ENCODE assay signal across 1 cellular context in genomic region chr17:8383143-8383974, GRCh38.
TF ChIP-seq lines count a peak whose summit lies in the region.

RPL26 (minus strand) TSS chr17:8383193; CDS start chr17:8382310, 883 bp downstream.

TF ChIP-seq in HepG2, 621 proteins besides CTCF, POLR2A, EP300 and RAD21 (continued from another document and continues in another):
- TF ChIP-seq SCMH1 (CRISPR knock-in tag; IDR thresholded peaks at IDR 0.05; ENCODE audit: borderline replicate concordance) (no peak), MED1 (CRISPR knock-in tag; IDR thresholded peaks at IDR 0.05) (peak; percentile 65), ZNF597 (CRISPR knock-in tag; IDR thresholded peaks at IDR 0.05) (no peak), DR1 (CRISPR knock-in tag; IDR thresholded peaks at IDR 0.05) (peak; percentile 91), TOPORS (CRISPR knock-in tag; IDR thresholded peaks at IDR 0.05) (peak; percentile 55), SP4 (CRISPR knock-in tag; IDR thresholded peaks at IDR 0.05) (peak; percentile 48), NR2F6 (IDR thresholded peaks at IDR 0.05) (no peak), NR2F6 (CRISPR knock-in tag; IDR thresholded peaks at IDR 0.05) (no peak), TSC22D2 (CRISPR knock-in tag; IDR thresholded peaks at IDR 0.05; ENCODE audit: borderline replicate concordance) (no peak), ZFY (CRISPR knock-in tag; IDR thresholded peaks at IDR 0.05) (peak; percentile 70), ZNF510 (CRISPR knock-in tag; IDR thresholded peaks at IDR 0.05; ENCODE audit: low read depth) (no peak), FOXK2 (IDR thresholded peaks at IDR 0.05) (peak; percentile 37; the same call in 1 of the 2 replicates), E2F1 (CRISPR knock-in tag; IDR thresholded peaks at IDR 0.05) (peak; percentile 32; the same call in 1 of the 2 replicates), ZNF225 (CRISPR knock-in tag; IDR thresholded peaks at IDR 0.05) (no peak), ZSCAN9 (CRISPR knock-in tag; IDR thresholded peaks at IDR 0.05; ENCODE audit: borderline replicate concordance) (peak; percentile 56; the same call in 1 of the 2 replicates), RXRA (CRISPR knock-in tag; IDR thresholded peaks at IDR 0.05) (no peak; the same call in 1 of the 2 replicates), TCF7 (IDR thresholded peaks at IDR 0.05; ENCODE audit: low read depth) (no peak), PITX1 (CRISPR knock-in tag; IDR thresholded peaks at IDR 0.05) (peak; percentile 28; the same call in 1 of the 2 replicates), TBX2 (CRISPR knock-in tag; IDR thresholded peaks at IDR 0.05; ENCODE audit: borderline replicate concordance) (peak; percentile 71), THYN1 (CRISPR knock-in tag; IDR thresholded peaks at IDR 0.05; ENCODE audit: borderline replicate concordance, low read depth) (no peak), PRMT3 (CRISPR knock-in tag; IDR thresholded peaks at IDR 0.05; ENCODE audit: borderline replicate concordance, low read depth) (peak; percentile 33; the same call in 1 of the 2 replicates), NFE2 (CRISPR knock-in tag; IDR thresholded peaks at IDR 0.05) (no peak), AFF4 (CRISPR knock-in tag; IDR thresholded peaks at IDR 0.05) (no peak; the same call in 1 of the 2 replicates), CENPT (CRISPR knock-in tag; IDR thresholded peaks at IDR 0.05; ENCODE audit: low read depth) (no peak; the same call in 1 of the 2 replicates), FOXM1 (CRISPR knock-in tag; IDR thresholded peaks at IDR 0.05) (no peak), SAFB2 (CRISPR knock-in tag; IDR thresholded peaks at IDR 0.05; ENCODE audit: borderline replicate concordance, low read depth) (peak; percentile 64; the same call in 1 of the 2 replicates), ZNF331 (CRISPR knock-in tag; IDR thresholded peaks at IDR 0.05) (peak; percentile 70), ZNF12 (CRISPR knock-in tag; IDR thresholded peaks at IDR 0.05) (peak; percentile 46; the same call in 1 of the 2 replicates), ZNF17 (CRISPR knock-in tag; IDR thresholded peaks at IDR 0.05) (no peak), ZNF75D (CRISPR knock-in tag; IDR thresholded peaks at IDR 0.05; ENCODE audit: borderline replicate concordance) (no peak), ONECUT2 (CRISPR knock-in tag; IDR thresholded peaks at IDR 0.05) (no peak), TIGD3 (CRISPR knock-in tag; IDR thresholded peaks at IDR 0.05; ENCODE audit: borderline replicate concordance) (no peak), PBX2 (CRISPR knock-in tag; IDR thresholded peaks at IDR 0.05) (no peak), ZNF614 (CRISPR knock-in tag; IDR thresholded peaks at IDR 0.05; ENCODE audit: borderline replicate concordance) (no peak), ZNF737 (CRISPR knock-in tag; IDR thresholded peaks at IDR 0.05; ENCODE audit: borderline replicate concordance) (no peak), NFIB (CRISPR knock-in tag; IDR thresholded peaks at IDR 0.05; ENCODE audit: borderline replicate concordance) (no peak), ZC3H4 (CRISPR knock-in tag; IDR thresholded peaks at IDR 0.05; ENCODE audit: borderline replicate concordance) (no peak), KMT2B (CRISPR knock-in tag; IDR thresholded peaks at IDR 0.05) (peak; percentile 87), MBD4 (IDR thresholded peaks at IDR 0.05; ENCODE audit: borderline replicate concordance, low read length) (no peak), IRF9 (CRISPR knock-in tag; IDR thresholded peaks at IDR 0.05; ENCODE audit: borderline replicate concordance) (peak; percentile 51; the same call in 1 of the 2 replicates), ZNF652 (CRISPR knock-in tag; IDR thresholded peaks at IDR 0.05; ENCODE audit: borderline replicate concordance, low read depth) (no peak), TBX3 (IDR thresholded peaks at IDR 0.05; ENCODE audit: borderline replicate concordance) (peak; percentile 18; the same call in 1 of the 2 replicates), ZNF766 (CRISPR knock-in tag; IDR thresholded peaks at IDR 0.05; ENCODE audit: borderline replicate concordance) (no peak), RXRB (CRISPR knock-in tag; IDR thresholded peaks at IDR 0.05; ENCODE audit: borderline replicate concordance) (peak; percentile 71; the same call in 1 of the 2 replicates), YY1 (IDR thresholded peaks at IDR 0.05; ENCODE audit: insufficient read depth, insufficient replicate concordance, low read depth, low read length) (peak; percentile 92), ZBTB34 (CRISPR knock-in tag; IDR thresholded peaks at IDR 0.05) (no peak), HCFC1 (IDR thresholded peaks at IDR 0.05; ENCODE audit: low read depth, low read length) (peak; percentile 56), PPARG (CRISPR knock-in tag; conservative IDR thresholded peaks at IDR 0.05) (peak; percentile 46), PLSCR1 (CRISPR knock-in tag; IDR thresholded peaks at IDR 0.05; ENCODE audit: borderline replicate concordance) (no peak), ZBTB10 (CRISPR knock-in tag; IDR thresholded peaks at IDR 0.05; ENCODE audit: borderline replicate concordance) (peak; percentile 63; the same call in 1 of the 2 replicates), ZNF761 (CRISPR knock-in tag; conservative IDR thresholded peaks at IDR 0.05) (no peak), RELA (CRISPR knock-in tag; IDR thresholded peaks at IDR 0.05) (no peak), HMGA1 (CRISPR knock-in tag; conservative IDR thresholded peaks at IDR 0.05) (no peak), TFDP1 (CRISPR knock-in tag; IDR thresholded peaks at IDR 0.05; ENCODE audit: borderline replicate concordance) (peak; percentile 67), HDAC6 (IDR thresholded peaks at IDR 0.05; ENCODE audit: low read depth, low read length) (no peak), HOXA5 (CRISPR knock-in tag; IDR thresholded peaks at IDR 0.05) (peak; percentile 60; the same call in 1 of the 2 replicates), ZNF468 (CRISPR knock-in tag; IDR thresholded peaks at IDR 0.05) (no peak)
